Comparison of ENCODE assay signal across 17 cellular contexts in genomic region chr6:39303425-39304153, GRCh38. TPM values are rescaled to one million over a fixed set of nuclear protein-coding genes. Genes with fewer than 3 reads are reported as not detected.
DNase-seq lines count a peak whose midpoint lies in the region; ATAC-seq, FAIRE-seq and TF ChIP-seq lines count a peak whose summit lies in the region.
"Had no signal": no experiment of that assay in that cellular context is flagged by ENCODE, and none has a peak within 500 bp of the region (broad histone marks: within the 10 kb centered on the region; RNA-seq: fewer than 3 reads in every experiment).

No MANE protein-coding gene starts in this region.

- H3K79me2 ChIP-seq in H1 (ENCODE audit: control insufficient read depth in 1 of 2, insufficient read depth in 2 of 2, low read length in 2 of 2) (no peaks in the 10 kb centered on the region), parathyroid adenoma (no peaks in the 10 kb centered on the region), mammary epithelial cell (ENCODE audit: insufficient read depth, low read length) (no peaks in the 10 kb centered on the region)

- H3K9me3 ChIP-seq in H1 (ENCODE audit: insufficient read depth in 2 of 2, low read depth in 1 of 2, low read length in 1 of 2) (no peaks in the 10 kb centered on the region), parathyroid adenoma (ENCODE audit: control insufficient read depth, low read length) (no peaks in the 10 kb centered on the region), mammary epithelial cell (replicated peaks; ENCODE audit: insufficient read depth, low read length) (no peaks in the 10 kb centered on the region)
- H3K9me3 ChIP-seq: BLaER1, right lobe of liver, testis had no signal

- H3K14ac ChIP-seq in H1 (ENCODE audit: insufficient read length): no peak overlapping the region

- H2BK120ac ChIP-seq in H1 (replicated peaks; ENCODE audit: low read depth, low read length): no peak overlapping the region

- DNase-seq in H1 (ENCODE audit: low read depth in 1 of 2, low spot score in 2 of 2) (no peak), mucosa of gallbladder (ENCODE audit: low spot score) (no peak), mammary epithelial cell (no peak), NOMO-1 treated with dmso at 0.1 percent for 144 hours (lab: John Stamatoyannopoulos, UW; ENCODE audit: unreplicated experiment) (no peak), GM03348 (ENCODE audit: low spot score) (no peak)
- DNase-seq: DMS79 had no signal

- WGBS in H1 (ENCODE audit: extremely low coverage in 1 of 2, insufficient coverage in 1 of 2, insufficient read length in 1 of 2, insufficient replicate concordance in 2 of 2, low coverage in 1 of 2, low lambda C conversion rate in 2 of 2, missing lambda C conversion rate in 1 of 2), 2 experiments: 87% methylated on average over 24 of the region's 30 CpGs; no CpG with 5 or more reads in 1 of the 2 experiments
- WGBS in mammary epithelial cell (ENCODE audit: low coverage, missing lambda C conversion rate): 81% methylated on average over 23 of the region's 30 CpGs

- peak; percentile 31; the same call in 1 of the 2 replicates for TF ChIP-seq CTCF in LNCAP (IDR thresholded peaks at IDR 0.05)
- TF ChIP-seq CTCF in H1 (IDR thresholded peaks at IDR 0.05; ENCODE audit: control extremely low read depth in 1 of 3, insufficient read depth in 1 of 3, low read depth in 1 of 3, low read length in 3 of 3): no peak
- TF ChIP-seq CTCF in parathyroid adenoma (IDR thresholded peaks at IDR 0.05): no peak
- no peak for TF ChIP-seq CTCF in mammary epithelial cell (conservative IDR thresholded peaks at IDR 0.05 in 1 of 2, IDR thresholded peaks at IDR 0.05 in 1 of 2; ENCODE audit: extremely low read depth in 1 of 2, insufficient read depth in 1 of 2, low read depth in 1 of 2, low read length in 2 of 2)

- H2AFZ ChIP-seq in H1 (ENCODE audit: low read length): no peak overlapping the region
- peak overlapping the region; percentile 67 for H2AFZ ChIP-seq in parathyroid adenoma
- H2AFZ ChIP-seq in mammary epithelial cell (ENCODE audit: low read depth, low read length): no peak overlapping the region

- H3K9ac ChIP-seq in H1 (replicated peaks in 1 of 4; ENCODE audit: extremely low read depth in 1 of 4, low read depth in 3 of 4, low read length in 3 of 4): no peak overlapping the region
- no peak overlapping the region for H3K9ac ChIP-seq in parathyroid adenoma
- H3K9ac ChIP-seq in mammary epithelial cell (ENCODE audit: insufficient read depth, low read length): no peak overlapping the region
- H3K9ac ChIP-seq: BLaER1 had no signal

- peak; percentile 8 for ATAC-seq in GM18907 (IDR thresholded peaks at IDR 0.05; ENCODE audit: unreplicated experiment)

- no peak overlapping the region for H3K18ac ChIP-seq in H1 (ENCODE audit: extremely low read depth, low read length)

- no peak overlapping the region for H3K23ac ChIP-seq in H1 (ENCODE audit: insufficient read length)

- BruUV-seq in mammary epithelial cell (replicated peaks; lab: Mats Ljungman, UMichigan): no TSS peak

- no peak overlapping the region for H3K4ac ChIP-seq in H1 (replicated peaks; ENCODE audit: insufficient read length, low read depth, low read length)

- H3K27me3 ChIP-seq in H1 (replicated peaks in 1 of 4; ENCODE audit: control insufficient read depth in 3 of 4, extremely low read depth in 1 of 4, insufficient read depth in 3 of 4, low read length in 3 of 4): no peaks in the 10 kb centered on the region
- H3K27me3 ChIP-seq in parathyroid adenoma (ENCODE audit: control insufficient read depth, insufficient read depth, low read length): no peaks in the 10 kb centered on the region
- peaks cover 3% of the 10 kb centered on the region for H3K27me3 ChIP-seq in mammary epithelial cell (ENCODE audit: insufficient read depth, low read length)
- H3K27me3 ChIP-seq: BLaER1, right lobe of liver, testis had no signal

- H2AK5ac ChIP-seq in H1 (ENCODE audit: low read depth, low read length): no peak overlapping the region

- H4K20me1 ChIP-seq in H1 (replicated peaks in 1 of 2; ENCODE audit: control insufficient read depth in 1 of 2, insufficient read depth in 2 of 2, low read length in 2 of 2): no peaks in the 10 kb centered on the region
- H4K20me1 ChIP-seq in mammary epithelial cell (ENCODE audit: insufficient read depth, low read length): no peaks in the 10 kb centered on the region
- H4K20me1 ChIP-seq: BLaER1 had no signal

- no peak overlapping the region for H3K4me2 ChIP-seq in H1 (ENCODE audit: insufficient read depth in 1 of 2, low read depth in 2 of 2, low read length in 2 of 2)
- H3K4me2 ChIP-seq in parathyroid adenoma (ENCODE audit: low read length): no peak overlapping the region
- no peak overlapping the region for H3K4me2 ChIP-seq in mammary epithelial cell (ENCODE audit: insufficient read depth, low read depth, low read length)

- no peak for TF ChIP-seq POLR2A in H1 (IDR thresholded peaks at IDR 0.05; ENCODE audit: control extremely low read depth in 1 of 2, low read depth in 2 of 2, low read length in 2 of 2)

- H3K79me1 ChIP-seq in H1 (ENCODE audit: low read depth, low read length): no peaks in the 10 kb centered on the region

- POLR2A ChIA-PET in H1 (lab: Charles Lee; ENCODE audit: partially characterized antibody): interaction anchor here (1.0 to 4.0 kb wide), 4 partner anchors 68 to 136 kb away, joined by 3 to 23 read pairs (median 4); partner anchors contain the start of gene KCNK5

- no peak overlapping the region for H2BK5ac ChIP-seq in H1 (ENCODE audit: low read depth, low read length)

- H3K27ac ChIP-seq in H1 (ENCODE audit: low read depth, low read length) (no peak overlapping the region), parathyroid adenoma (no peak overlapping the region), mammary epithelial cell (ENCODE audit: insufficient read depth, low read depth, low read length) (no peak overlapping the region)
- H3K27ac ChIP-seq: BLaER1, right lobe of liver, testis had no signal

- H3K56ac ChIP-seq in H1 (replicated peaks; ENCODE audit: insufficient read length, low read depth, low read length): no peak overlapping the region

- CTCF ChIA-PET in H1 (lab: Charles Lee; ENCODE audit: partially characterized antibody): interaction anchor here (0.7 to 47.4 kb wide), 38 partner anchors 9 to 548 kb away, joined by 3 to 1738 read pairs (median 6); partner anchors contain the start of genes KCNK17, KCNK5 and SAYSD1
- CTCF ChIA-PET in mammary epithelial cell (lab: Charles Lee; ENCODE audit: low non-redundant PET): interaction anchor here (0.6 to 2.0 kb wide), 4 partner anchors 8 to 306 kb away, joined by 3 to 10 read pairs (median 4); no protein-coding TSS in a partner anchor

- H3K4me3 ChIP-seq in H1 (ENCODE audit: extremely low read depth in 1 of 4, insufficient read depth in 2 of 4, low read depth in 3 of 4, low read length in 4 of 4) (no peak overlapping the region), parathyroid adenoma (ENCODE audit: low read depth, low read length) (no peak overlapping the region), mammary epithelial cell (replicated peaks in 1 of 3; ENCODE audit: insufficient read depth in 1 of 3, low read depth in 2 of 3, low read length in 3 of 3) (no peak overlapping the region)
- H3K4me3 ChIP-seq: BLaER1, lung, testis had no signal

- dilution Hi-C loops in mammary epithelial cell (cut with HindIII; ENCODE audit: low sequenced_read_pairs): no loop called here

- H3K23me2 ChIP-seq in H1 (ENCODE audit: low read depth, low read length): no peaks in the 10 kb centered on the region

- no peak overlapping the region for H4K91ac ChIP-seq in H1 (replicated peaks; ENCODE audit: insufficient read length, low read length)

- H4K8ac ChIP-seq in H1 (ENCODE audit: extremely low read depth, insufficient read depth, low read length): no peak overlapping the region

- no peak for TF ChIP-seq EP300 in H1 (IDR thresholded peaks at IDR 0.05; ENCODE audit: borderline replicate concordance in 1 of 2, low read depth in 2 of 2, low read length in 2 of 2)

- in situ Hi-C loops in mammary epithelial cell (cut with MboI; ENCODE audit: low sequenced_read_pairs in 2 of 2): loop anchor here (5.0 to 25.0 kb wide), 4 partner anchors 136 to 441 kb away; no protein-coding TSS in a partner anchor

- TF ChIP-seq RAD21 in H1 (IDR thresholded peaks at IDR 0.05 in 1 of 2, conservative IDR thresholded peaks at IDR 0.05 in 1 of 2; ENCODE audit: low read depth in 2 of 2, low read length in 2 of 2): no peak

- H2BK15ac ChIP-seq in H1 (ENCODE audit: low read length): no peak overlapping the region

- no peak for FAIRE-seq in H1 (lab: Jason Lieb, UNC)

- H2BK12ac ChIP-seq in H1 (ENCODE audit: low read depth, low read length): peak overlapping the region; percentile 84; the same call in 1 of the 2 replicates

- intact Hi-C loops in mammary epithelial cell (cut with micrococcal nuclease): loop anchor here (1.0 to 2.0 kb wide), 5 partner anchors 137 to 431 kb away; no protein-coding TSS in a partner anchor

- H3K36me3 ChIP-seq in H1 (ENCODE audit: control insufficient read depth in 2 of 4, insufficient read depth in 4 of 4, low read length in 3 of 4): no peaks in the 10 kb centered on the region
- H3K36me3 ChIP-seq in parathyroid adenoma (ENCODE audit: control insufficient read depth, insufficient read depth, low read length): no peaks in the 10 kb centered on the region
- H3K36me3 ChIP-seq in mammary epithelial cell (ENCODE audit: insufficient read depth, low read length): no peaks in the 10 kb centered on the region
- H3K36me3 ChIP-seq: BLaER1, right lobe of liver had no signal

- no peak overlapping the region for H2BK20ac ChIP-seq in H1 (ENCODE audit: low read length)

- H3K4me1 ChIP-seq in H1 (replicated peaks in 1 of 4; ENCODE audit: control insufficient read depth in 3 of 4, insufficient read depth in 4 of 4, low read length in 3 of 4): peaks cover 0 to 4% (median under 1%) of the 10 kb centered on the region in 4 experiments; a peak in 2 of 7 replicates
- no peaks in the 10 kb centered on the region for H3K4me1 ChIP-seq in parathyroid adenoma
- H3K4me1 ChIP-seq in mammary epithelial cell (ENCODE audit: insufficient read depth, low read length): no peaks in the 10 kb centered on the region
- H3K4me1 ChIP-seq: BLaER1, testis had no signal

- no peak overlapping the region for H4K5ac ChIP-seq in H1 (ENCODE audit: insufficient read length, low read depth, low read length)

RNA-seq across cellular contexts. Expression of gene KCNK17, which starts 10.6 kb away (rescaled TPM):
- 2.9 and 3.0 TPM in 2 replicates for total RNA-seq in H1 (2021; fragmentation: NEBNext Ultra II Directional; extraction: Animal tissue kit (Norgen Biotek cat#: 25700))
- polyA plus RNA-seq in H1 (2011; rRNA removed) (3.4 and 3.8 TPM in 2 replicates), mammary epithelial cell (not detected)
- 3.5 TPM for polyA plus RNA-seq in H1 (2011; cell fraction: cytosol; rRNA removed)
- polyA plus RNA-seq in H1 (2011; cell fraction: nucleus; rRNA removed): 8.8 TPM
- 3.5 to 5.5 TPM (median 4.0 TPM) in 4 replicates for polyA plus RNA-seq in H1 (2012, experiment 1 of 2)
- 2.8 TPM for polyA plus RNA-seq in H1 (2012, experiment 2 of 2)
- 3.1 TPM for polyA plus RNA-seq in H1 (2013, experiment 1 of 2)
- 3.1 TPM for polyA plus RNA-seq in H1 (2013, experiment 2 of 2)
- 1.2 and 2.0 TPM in 2 replicates for polyA minus RNA-seq in H1 (2011; rRNA and poly(A)+ RNA removed)
- polyA minus RNA-seq in H1 (2011; cell fraction: cytosol; rRNA and poly(A)+ RNA removed): 2.1 TPM
- 3.5 TPM for polyA minus RNA-seq in H1 (2011; cell fraction: nucleus; rRNA and poly(A)+ RNA removed)
- total RNA-seq in mucosa of gallbladder (2.2 TPM), mammary epithelial cell (10 to 100 TPM in 1 of 2 donors, not detected in 1; 13.0 TPM)
- polyA minus RNA-seq in mammary epithelial cell: not detected
- total RNA-seq: activated CD4-positive, alpha-beta T cell treated with anti-CD3 and anti-CD28 coated beads, Interleukin-2, amount 10 ng/mL, durations not matched to agents 24 days and 14 days; activated T-helper 1 cell treated with anti-CD3 and anti-CD28 coated beads, Interleukin-12 subunit alpha, Interleukin-12 subunit beta, Interleukin-2, Interleukin-4 antibody, amounts not matched to agents 30 ng/mL and 10 ng/mL and 1 ng/mL, durations not matched to agents 14 hours and 24 hours and 36 hours; fibroblast of villous mesenchyme; natural killer cell treated with Interleukin-12 subunit alpha and Interleukin-12 subunit beta and Interleukin-15 and Interleukin-18, amount 100 ng/mL, for 72 hours had no signal

RNA-seq across cellular contexts. Expression of gene KCNK16, which starts 18.9 kb away (rescaled TPM):
- total RNA-seq in H1 (2021; fragmentation: NEBNext Ultra II Directional; extraction: Animal tissue kit (Norgen Biotek cat#: 25700)): not detected in 2 replicates
- not detected in 2 replicates for polyA plus RNA-seq in H1 (2011; rRNA removed)
- not detected for polyA plus RNA-seq in H1 (2011; cell fraction: cytosol; rRNA removed)
- not detected for polyA plus RNA-seq in H1 (2011; cell fraction: nucleus; rRNA removed)
- polyA plus RNA-seq in H1 (2012, experiment 1 of 2): not detected in 4 replicates
- polyA plus RNA-seq in H1 (2012, experiment 2 of 2): not detected
- not detected for polyA plus RNA-seq in H1 (2013, experiment 1 of 2)
- not detected for polyA plus RNA-seq in H1 (2013, experiment 2 of 2)
- not detected in 2 replicates for polyA minus RNA-seq in H1 (2011; rRNA and poly(A)+ RNA removed)
- polyA minus RNA-seq in H1 (2011; cell fraction: cytosol; rRNA and poly(A)+ RNA removed): not detected
- not detected for polyA minus RNA-seq in H1 (2011; cell fraction: nucleus; rRNA and poly(A)+ RNA removed)
- total RNA-seq in mucosa of gallbladder: not detected
- not detected for total RNA-seq in mammary epithelial cell
- polyA plus RNA-seq in mammary epithelial cell: not detected
- not detected for polyA minus RNA-seq in mammary epithelial cell
- total RNA-seq: activated CD4-positive, alpha-beta T cell treated with anti-CD3 and anti-CD28 coated beads, Interleukin-2, amount 10 ng/mL, durations not matched to agents 24 days and 14 days; activated T-helper 1 cell treated with anti-CD3 and anti-CD28 coated beads, Interleukin-12 subunit alpha, Interleukin-12 subunit beta, Interleukin-2, Interleukin-4 antibody, amounts not matched to agents 30 ng/mL and 10 ng/mL and 1 ng/mL, durations not matched to agents 14 hours and 24 hours and 36 hours; fibroblast of villous mesenchyme; lung; natural killer cell treated with Interleukin-12 subunit alpha and Interleukin-12 subunit beta and Interleukin-15 and Interleukin-18, amount 100 ng/mL, for 72 hours; right lobe of liver; testis had no signal
- polyA plus RNA-seq: lung had no signal
